ENCODE assay signal across 13 cellular contexts in genomic region chr3:196440041-196440537, GRCh38. TPM values are rescaled to one million over a fixed set of nuclear protein-coding genes. Genes with fewer than 3 reads are reported as not detected.
DNase-seq lines count a peak whose midpoint lies in the region; ATAC-seq, FAIRE-seq and TF ChIP-seq lines count a peak whose summit lies in the region.
"Had no signal": no experiment of that assay in that cellular context is flagged by ENCODE, and none has a peak within 500 bp of the region (broad histone marks: within the 10 kb centered on the region; RNA-seq: fewer than 3 reads in every experiment).

No MANE protein-coding gene starts in this region.

- POLR2A ChIA-PET in activated CD4-positive, alpha-beta memory T cell treated with anti-CD3 and anti-CD28 coated beads, Interleukin-2, amount 10 ng/mL, durations not matched to agents 7 days and 5 days (lab: Charles Lee), result interaction anchor here (1.2 kb wide), 1 partner anchor 122 kb away, joined by 4 read pairs; the partner anchor contains the start of gene DYNLT2B

- H3K27ac ChIP-seq in MM.1S (ENCODE audit: low read length), result no peak overlapping the region
- H3K27ac ChIP-seq: SJCRH30 had no signal

- no peaks in the 10 kb centered on the region for H3K36me3 Mint-ChIP-seq in activated CD4-positive, alpha-beta memory T cell treated with anti-CD3 and anti-CD28 coated beads, Interleukin-2, amount 10 ng/mL, durations not matched to agents 7 days and 5 days (ENCODE audit: low read depth)
- H3K36me3 Mint-ChIP-seq: activated naive CD8-positive, alpha-beta T cell had no signal

- H3K9me3 Mint-ChIP-seq in activated CD4-positive, alpha-beta memory T cell treated with anti-CD3 and anti-CD28 coated beads, Interleukin-2, amount 10 ng/mL, durations not matched to agents 7 days and 5 days, result no peaks in the 10 kb centered on the region
- H3K9me3 Mint-ChIP-seq: activated CD4-positive, alpha-beta T cell treated with anti-CD3 and anti-CD28 coated beads, Interleukin-2, amount 10 ng/mL, durations not matched to agents 24 days and 14 days had no signal

- H3K9me2 ChIP-seq in MM.1S (replicated peaks; ENCODE audit: insufficient read depth, low read length), result no peaks in the 10 kb centered on the region

- peaks cover 18% of the 10 kb centered on the region for H3K4me1 Mint-ChIP-seq in activated CD4-positive, alpha-beta memory T cell treated with anti-CD3 and anti-CD28 coated beads, Interleukin-2, amount 10 ng/mL, durations not matched to agents 7 days and 5 days

- no peaks in the 10 kb centered on the region for H3K27me3 ChIP-seq in MM.1S (replicated peaks; ENCODE audit: insufficient read depth, low read length)
- H3K27me3 ChIP-seq: SJCRH30 had no signal

- in situ Hi-C loops in KBM-7 (cut with MboI; ENCODE audit: low pct_unique_long_range_greater_than_20kb, low sequenced_read_pairs), result no loop called here

- no peaks in the 10 kb centered on the region for H3K9me3 ChIP-seq in MM.1S (replicated peaks; ENCODE audit: insufficient read depth, low read length)
- H3K9me3 ChIP-seq: SJCRH30 had no signal

- no peak overlapping the region for H3K4me3 Mint-ChIP-seq in activated CD4-positive, alpha-beta memory T cell treated with anti-CD3 and anti-CD28 coated beads, Interleukin-2, amount 10 ng/mL, durations not matched to agents 7 days and 5 days
- H3K4me3 Mint-ChIP-seq: activated CD4-positive, alpha-beta T cell treated with anti-CD3 and anti-CD28 coated beads, Interleukin-2, amount 10 ng/mL, durations not matched to agents 24 days and 14 days; activated naive CD8-positive, alpha-beta T cell had no signal

- H3K27ac Mint-ChIP-seq in activated CD4-positive, alpha-beta memory T cell treated with anti-CD3 and anti-CD28 coated beads, Interleukin-2, amount 10 ng/mL, durations not matched to agents 7 days and 5 days, result no peak overlapping the region
- H3K27ac Mint-ChIP-seq: activated CD4-positive, alpha-beta T cell treated with anti-CD3 and anti-CD28 coated beads, Interleukin-2, amount 10 ng/mL, durations not matched to agents 24 days and 14 days; activated naive CD8-positive, alpha-beta T cell had no signal

- H4K20me1 ChIP-seq in MM.1S (ENCODE audit: insufficient read depth, low read length), result no peaks in the 10 kb centered on the region

- H3K4me2 ChIP-seq in MM.1S (ENCODE audit: low read depth, low read length), result no peak overlapping the region

- peak; percentile 52 for ATAC-seq in HG03565 (IDR thresholded peaks at IDR 0.05; ENCODE audit: unreplicated experiment)
- ATAC-seq: HCT116 had no signal

- no peak overlapping the region for H3K9ac ChIP-seq in MM.1S (ENCODE audit: low read length)

- H3F3A ChIP-seq in MM.1S (ENCODE audit: insufficient read depth, low read length), result no peaks in the 10 kb centered on the region

- TF ChIP-seq CTCF in AG09309 (IDR thresholded peaks at IDR 0.05; ENCODE audit: control insufficient read depth, insufficient read depth, low read depth, low read length, missing control alignments) (no peak), foreskin fibroblast (IDR thresholded peaks at IDR 0.05; ENCODE audit: low read depth, low read length) (no peak), MM.1S (IDR thresholded peaks at IDR 0.05; ENCODE audit: low read length) (no peak)

- no peaks in the 10 kb centered on the region for H3K27me3 Mint-ChIP-seq in activated CD4-positive, alpha-beta memory T cell treated with anti-CD3 and anti-CD28 coated beads, Interleukin-2, amount 10 ng/mL, durations not matched to agents 7 days and 5 days
- H3K27me3 Mint-ChIP-seq: activated CD4-positive, alpha-beta T cell treated with anti-CD3 and anti-CD28 coated beads, Interleukin-2, amount 10 ng/mL, durations not matched to agents 24 days and 14 days; activated naive CD8-positive, alpha-beta T cell had no signal

- H3K4me1 ChIP-seq in MM.1S (ENCODE audit: low read length), result no peaks in the 10 kb centered on the region
- H3K4me1 ChIP-seq: SJCRH30 had no signal

- CTCF ChIA-PET in activated CD4-positive, alpha-beta memory T cell treated with anti-CD3 and anti-CD28 coated beads, Interleukin-2, amount 10 ng/mL, durations not matched to agents 7 days and 5 days (lab: Charles Lee), result no interaction called here

- H3K4me3 ChIP-seq in AG09309 (ENCODE audit: control insufficient read depth, low read depth, low read length), result no peak overlapping the region
- H3K4me3 ChIP-seq in foreskin fibroblast (ENCODE audit: low read depth in 1 of 2, low read length in 2 of 2), result no peak overlapping the region
- no peak overlapping the region for H3K4me3 ChIP-seq in MM.1S (ENCODE audit: low read length)
- H3K4me3 ChIP-seq: SJCRH30 had no signal

- no peaks in the 10 kb centered on the region for H3K79me2 ChIP-seq in MM.1S (ENCODE audit: low read length)

- peak; percentile 59 for DNase-seq in AG09309 (ENCODE audit: low read depth)
- DNase-seq in GM19239 (ENCODE audit: insufficient read length, low spot score), result no peak
- peak; percentile 84 to 91 for DNase-seq in foreskin fibroblast
- no peak for DNase-seq in activated CD4-positive, alpha-beta memory T cell treated with anti-CD3 and anti-CD28 coated beads, Interleukin-2, amount 10 ng/mL, durations not matched to agents 7 days and 5 days
- no peak for DNase-seq in MM.1S
- no peak for DNase-seq in KBM-7
- no peak for DNase-seq in putamen (ENCODE audit: low spot score)
- DNase-seq: activated CD4-positive, alpha-beta T cell treated with anti-CD3 and anti-CD28 coated beads, Interleukin-2, amount 10 ng/mL, durations not matched to agents 24 days and 14 days; SJCRH30 had no signal

- no peaks in the 10 kb centered on the region for H3K36me3 ChIP-seq in MM.1S (replicated peaks; ENCODE audit: insufficient read depth, low read length)
- H3K36me3 ChIP-seq: SJCRH30 had no signal

- peak; percentile 56 for FAIRE-seq in GM19239 (lab: Jason Lieb, UNC)
- FAIRE-seq: islet of Langerhans had no signal

- H2AFZ ChIP-seq in MM.1S (ENCODE audit: low read length), result no peak overlapping the region

RNA-seq across cellular contexts. Expression of gene UBXN7, which starts 7.9 kb away (rescaled TPM):
- total RNA-seq in activated CD4-positive, alpha-beta memory T cell treated with anti-CD3 and anti-CD28 coated beads, Interleukin-2, amount 10 ng/mL, durations not matched to agents 7 days and 5 days, result 10 to 100 TPM; 55.9 to 60.5 TPM

Comparison
In these comparisons a context has a peak if more than half of its experiments do, and no peak if none do; other contexts are left out.
1. DNase-seq: peak in AG09309 (single experiment) and foreskin fibroblast (2 of 2); none in GM19239 (single experiment), activated CD4-positive, alpha-beta memory T cell treated with anti-CD3 and anti-CD28 coated beads, Interleukin-2, amount 10 ng/mL, durations not matched to agents 7 days and 5 days (single experiment), MM.1S (single experiment), KBM-7 (single experiment) and putamen (single experiment).